7 cellular contexts compared by ENCODE assay signal in the genomic region with DNA sequence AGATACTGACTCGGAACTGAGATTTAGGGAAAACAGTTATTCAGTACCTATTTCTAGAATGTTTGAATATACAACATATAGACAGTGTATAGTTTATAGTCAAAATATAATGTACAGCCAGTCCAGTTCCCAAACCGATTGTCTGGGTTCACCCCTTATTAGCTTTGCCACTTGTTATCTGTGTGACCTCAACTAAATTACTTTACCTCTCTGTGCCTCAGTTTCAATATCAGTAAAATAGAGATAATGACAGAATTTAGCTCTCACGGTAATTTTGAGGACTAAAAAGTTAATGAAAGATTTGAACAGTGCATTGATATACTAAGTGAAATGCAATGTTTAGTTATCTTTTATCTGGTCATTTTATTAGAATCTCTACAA. TPM values are rescaled to one million over a fixed set of nuclear protein-coding genes. Genes with fewer than 3 reads are reported as not detected.
DNase-seq lines count a peak whose midpoint lies in the region; ATAC-seq lines count a peak whose summit lies in the region.

No MANE protein-coding gene starts in this region.

- peak overlapping the region; percentile 74 for H3K27ac ChIP-seq in HUES48 (ENCODE audit: low read depth, low read length)
- no peak overlapping the region for H3K27ac ChIP-seq in iPS-20b (ENCODE audit: low read length)
- peak overlapping the region; percentile 89 for H3K27ac ChIP-seq in stomach smooth muscle (ENCODE audit: low read length)

- H3K9me3 ChIP-seq in HUES48 (ENCODE audit: control insufficient read depth, insufficient read depth, low read length) (no peaks in the 10 kb centered on the region), iPS-20b (ENCODE audit: insufficient read depth, low read depth, low read length) (no peaks in the 10 kb centered on the region), stomach smooth muscle (ENCODE audit: control insufficient read depth in 2 of 2, low read length in 2 of 2) (no peaks in the 10 kb centered on the region)

- H3K4me1 Mint-ChIP-seq in activated T-helper 2 cell treated with anti-CD3 and anti-CD28 coated beads, Interferon-gamma antibody, Interleukin-2, Interleukin-4, amounts not matched to agents 10 μg/mL and 5 μg/mL and 100 μg/mL, durations not matched to agents 14 hours and 24 hours and 36 hours (ENCODE audit: low read depth), result peaks cover 31% of the 10 kb centered on the region

- DNase-seq in activated T-helper 2 cell treated with anti-CD3 and anti-CD28 coated beads, Interferon-gamma antibody, Interleukin-2, Interleukin-4, amounts not matched to agents 10 μg/mL and 5 μg/mL and 100 μg/mL, durations not matched to agents 14 hours and 24 hours and 36 hours (ENCODE audit: low spot score), result no peak
- DNase-seq in D341Med (ENCODE audit: low spot score) (no peak), DMS53 (lab: John Stamatoyannopoulos, UW) (no peak)

- H3K36me3 Mint-ChIP-seq in activated T-helper 2 cell treated with anti-CD3 and anti-CD28 coated beads, Interferon-gamma antibody, Interleukin-2, Interleukin-4, amounts not matched to agents 10 μg/mL and 5 μg/mL and 100 μg/mL, durations not matched to agents 14 hours and 24 hours and 36 hours (ENCODE audit: low read depth), result peaks cover 19% of the 10 kb centered on the region

- H3K27ac Mint-ChIP-seq in activated T-helper 2 cell treated with anti-CD3 and anti-CD28 coated beads, Interferon-gamma antibody, Interleukin-2, Interleukin-4, amounts not matched to agents 10 μg/mL and 5 μg/mL and 100 μg/mL, durations not matched to agents 14 hours and 24 hours and 36 hours, result peak overlapping the region; percentile 88

- H3K4me3 Mint-ChIP-seq in activated T-helper 2 cell treated with anti-CD3 and anti-CD28 coated beads, Interferon-gamma antibody, Interleukin-2, Interleukin-4, amounts not matched to agents 10 μg/mL and 5 μg/mL and 100 μg/mL, durations not matched to agents 14 hours and 24 hours and 36 hours (ENCODE audit: low read depth), result peak overlapping the region; percentile 92

- no peak for ATAC-seq in GM19023 (IDR thresholded peaks at IDR 0.05; ENCODE audit: unreplicated experiment)

- intact Hi-C loops in activated T-helper 2 cell treated with anti-CD3 and anti-CD28 coated beads, Interferon-gamma antibody, Interleukin-2, Interleukin-4, amounts not matched to agents 10 μg/mL and 5 μg/mL and 100 μg/mL, durations not matched to agents 14 hours and 24 hours and 36 hours (cut with micrococcal nuclease), result loop anchor here (2.0 to 10.0 kb wide), 3 partner anchors 36 to 518 kb away; a partner anchor contains a TSS

- H3K4me3 ChIP-seq in HUES48 (ENCODE audit: low read depth, low read length), result peak overlapping the region; percentile 100
- H3K4me3 ChIP-seq in iPS-20b (ENCODE audit: low read length), result peak overlapping the region; percentile 95
- H3K4me3 ChIP-seq in stomach smooth muscle (ENCODE audit: low read length in 2 of 2), result peak overlapping the region; percentile 97 to 99

- peaks cover 13% of the 10 kb centered on the region for H3K4me1 ChIP-seq in HUES48 (ENCODE audit: control insufficient read depth, insufficient read depth, low read length)
- no peaks in the 10 kb centered on the region for H3K4me1 ChIP-seq in iPS-20b (ENCODE audit: insufficient read depth, low read length)
- H3K4me1 ChIP-seq in stomach smooth muscle (ENCODE audit: control insufficient read depth, insufficient read depth, low read length), result no peaks in the 10 kb centered on the region

- no peaks in the 10 kb centered on the region for H3K9me3 Mint-ChIP-seq in activated T-helper 2 cell treated with anti-CD3 and anti-CD28 coated beads, Interferon-gamma antibody, Interleukin-2, Interleukin-4, amounts not matched to agents 10 μg/mL and 5 μg/mL and 100 μg/mL, durations not matched to agents 14 hours and 24 hours and 36 hours

- peaks cover 13% of the 10 kb centered on the region for H3K27me3 Mint-ChIP-seq in activated T-helper 2 cell treated with anti-CD3 and anti-CD28 coated beads, Interferon-gamma antibody, Interleukin-2, Interleukin-4, amounts not matched to agents 10 μg/mL and 5 μg/mL and 100 μg/mL, durations not matched to agents 14 hours and 24 hours and 36 hours (ENCODE audit: low read depth)

- H3K36me3 ChIP-seq in HUES48 (ENCODE audit: control insufficient read depth, insufficient read depth, low read length) (0 out of 2 replicates have a peak, but pooled peaks cover 5% of the 10 kb centered on the region), iPS-20b (ENCODE audit: insufficient read depth, low read depth, low read length) (no peaks in the 10 kb centered on the region), stomach smooth muscle (ENCODE audit: control insufficient read depth in 2 of 2, insufficient read depth in 2 of 2, low read length in 2 of 2) (no peaks in the 10 kb centered on the region)

- H3K27me3 ChIP-seq in HUES48 (ENCODE audit: control insufficient read depth, insufficient read depth, low read length) (no peaks in the 10 kb centered on the region), iPS-20b (ENCODE audit: insufficient read depth, low read length) (no peaks in the 10 kb centered on the region), stomach smooth muscle (ENCODE audit: control insufficient read depth in 1 of 2, insufficient read depth in 2 of 2, low read length in 2 of 2) (no peaks in the 10 kb centered on the region)

- no peak overlapping the region for H3K9ac ChIP-seq in HUES48 (ENCODE audit: low read depth, low read length)
- H3K9ac ChIP-seq in iPS-20b (ENCODE audit: low read depth, low read length), result no peak overlapping the region; the same call in 1 of the 2 replicates
- peak overlapping the region; percentile 95 to 97 for H3K9ac ChIP-seq in stomach smooth muscle (ENCODE audit: low read length in 2 of 2)

RNA-seq across cellular contexts. Expression of a gene that starts 0.8 kb away (rescaled TPM):
- 53.4 and 55.4 TPM in 2 replicates for total RNA-seq in activated T-helper 2 cell treated with anti-CD3 and anti-CD28 coated beads, Interferon-gamma antibody, Interleukin-2, Interleukin-4, amounts not matched to agents 10 μg/mL and 5 μg/mL and 100 μg/mL, durations not matched to agents 14 hours and 24 hours and 36 hours

RNA-seq across cellular contexts. Expression of a gene that starts 51.0 kb away (rescaled TPM):
- total RNA-seq in activated T-helper 2 cell treated with anti-CD3 and anti-CD28 coated beads, Interferon-gamma antibody, Interleukin-2, Interleukin-4, amounts not matched to agents 10 μg/mL and 5 μg/mL and 100 μg/mL, durations not matched to agents 14 hours and 24 hours and 36 hours, result 42.9 and 50.5 TPM in 2 replicates

Comparison
In these comparisons a context has a peak if more than half of its experiments do, and no peak if none do; other contexts are left out.
1. H3K9ac ChIP-seq: peak in stomach smooth muscle (2 of 2); none in HUES48 (single experiment) and iPS-20b (single experiment).
2. Peak in every context shown above with its lines, with median percentiles within 50 percentile points of each other: H3K4me3 ChIP-seq.